ENCODE assay signal across 11 cellular contexts in genomic region chr5:29805804-29806203, GRCh38.
"Had no signal": no experiment of that assay in that cellular context is flagged by ENCODE, and none has a peak within 500 bp of the region (broad histone marks: within the 10 kb centered on the region; RNA-seq: fewer than 3 reads in every experiment).

No MANE protein-coding gene starts in this region.

- H3K27ac ChIP-seq: GM23248 had no signal

- H3K36me3 ChIP-seq: HAP-1 had no signal

- DNase-seq: GM23248, GOT3, H7, H9, HCEC 1CT, HFFc6 had no signal

- H3K9ac ChIP-seq: GM23248 had no signal

- H2AFZ ChIP-seq: GM23248, GM23338 had no signal

- FAIRE-seq: H1, H54 had no signal

- ATAC-seq: GM23338, HCT116 had no signal

- H3K4me1 ChIP-seq: HAP-1 had no signal

- H3K4me2 ChIP-seq: GM23338 had no signal

- H3K4me3 ChIP-seq: GM23248, GM23338, HAP-1 had no signal

- H3K9me3 ChIP-seq: HAP-1 had no signal
